ENCODE assay signal across 16 cellular contexts in the genomic region with DNA sequence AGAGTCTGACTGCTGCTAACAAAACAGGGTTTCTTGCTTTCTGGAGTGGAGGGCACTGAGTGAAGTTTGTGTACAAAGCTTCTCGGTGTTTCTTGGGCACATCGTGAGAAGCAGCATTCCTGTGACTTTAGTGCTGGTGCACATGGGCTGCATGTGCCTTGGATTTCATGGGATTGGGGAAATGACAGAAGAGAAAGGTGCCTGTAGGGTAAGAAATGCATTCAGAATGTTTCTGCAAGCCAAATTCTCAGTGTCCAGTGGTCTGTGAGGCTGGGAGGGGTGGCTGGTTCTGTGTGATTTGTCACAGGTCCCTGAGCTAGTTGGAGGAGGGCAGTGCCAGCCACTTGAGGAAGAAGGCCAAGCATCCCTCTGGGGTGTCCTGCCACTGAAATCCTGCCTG.
A peak's percentile ranks its signal among the peaks of the same experiment; 100 is the strongest.
DNase-seq lines count a peak whose midpoint lies in the region; TF ChIP-seq lines count a peak whose summit lies in the region.
"Had no signal": no experiment of that assay in that cellular context is flagged by ENCODE, and none has a peak within 500 bp of the region (broad histone marks: within the 10 kb centered on the region; RNA-seq: fewer than 3 reads in every experiment).

No MANE protein-coding gene starts in this region.

- H3K36me3 Mint-ChIP-seq in progenitor cell of endocrine pancreas (ENCODE audit: insufficient read depth) = no peaks in the 10 kb centered on the region
- H3K36me3 Mint-ChIP-seq: CD8-positive, alpha-beta T cell had no signal

- no peak overlapping the region for H3K27ac ChIP-seq in prostate gland
- H3K27ac ChIP-seq: BLaER1 treated with 17β-estradiol and CSF1 and Interleukin-3, amounts not matched to agents 10 nM and 100 nM; C4-2B had no signal

- no peak overlapping the region for H3K4me3 Mint-ChIP-seq in progenitor cell of endocrine pancreas (ENCODE audit: low read depth)
- H3K4me3 Mint-ChIP-seq: B cell; CD4-positive, alpha-beta T cell; CD8-positive, alpha-beta T cell had no signal

- TF ChIP-seq CTCF in progenitor cell of endocrine pancreas (IDR thresholded peaks at IDR 0.05; ENCODE audit: unreplicated experiment) (no peak), prostate gland (IDR thresholded peaks at IDR 0.05) (no peak)

- H3K4me1 Mint-ChIP-seq in progenitor cell of endocrine pancreas (ENCODE audit: low read depth) = no peaks in the 10 kb centered on the region
- H3K4me1 Mint-ChIP-seq: B cell had no signal

- H3K9me3 ChIP-seq in prostate gland = no peaks in the 10 kb centered on the region
- H3K9me3 ChIP-seq: Caco-2 had no signal

- peak; percentile 11 for DNase-seq in foreskin melanocyte
- DNase-seq in progenitor cell of endocrine pancreas (ENCODE audit: low spot score, unreplicated experiment) = no peak
- DNase-seq in AML-193 (lab: John Stamatoyannopoulos, UW) = no peak
- no peak for DNase-seq in prostate gland (ENCODE audit: low spot score)
- DNase-seq in NCI-H2171 treated with DMSO at 0.1 percent for 48 hours (lab: John Stamatoyannopoulos, UW) = no peak
- DNase-seq: 8988T; ACHN; Caco-2; Calu3; CD4-positive, alpha-beta T cell; CD8-positive, alpha-beta T cell; DMS79 treated with DMSO at 0.1 percent for 48 hours; GF-D8 had no signal

- no peaks in the 10 kb centered on the region for H3K27me3 ChIP-seq in prostate gland (replicated peaks; ENCODE audit: insufficient read depth)
- H3K27me3 ChIP-seq: BLaER1 treated with 17β-estradiol and CSF1 and Interleukin-3, amounts not matched to agents 10 nM and 100 nM had no signal

- intact Hi-C loops in prostate gland (cut with DNase I) = no loop called here

- no peak for TF ChIP-seq POLR2A in prostate gland (IDR thresholded peaks at IDR 0.05)

- no peaks in the 10 kb centered on the region for H3K36me3 ChIP-seq in prostate gland
- H3K36me3 ChIP-seq: BLaER1 treated with 17β-estradiol and CSF1 and Interleukin-3, amounts not matched to agents 10 nM and 100 nM had no signal

- H3K4me3 ChIP-seq in prostate gland = no peak overlapping the region
- H3K4me3 ChIP-seq: BLaER1 treated with 17β-estradiol and CSF1 and Interleukin-3, amounts not matched to agents 10 nM and 100 nM had no signal

- 90% methylated on average over 2 of the region's 2 CpGs for WGBS in prostate gland

- peak overlapping the region; percentile 44 for H3K27ac Mint-ChIP-seq in progenitor cell of endocrine pancreas
- H3K27ac Mint-ChIP-seq: B cell; CD4-positive, alpha-beta T cell; CD8-positive, alpha-beta T cell had no signal

- no peaks in the 10 kb centered on the region for H3K4me1 ChIP-seq in prostate gland (replicated peaks)
- H3K4me1 ChIP-seq: BLaER1 treated with 17β-estradiol and CSF1 and Interleukin-3, amounts not matched to agents 10 nM and 100 nM; Caco-2 had no signal

- peaks cover 4% of the 10 kb centered on the region for H3K9me3 Mint-ChIP-seq in progenitor cell of endocrine pancreas (ENCODE audit: low read depth)
- H3K9me3 Mint-ChIP-seq: CD4-positive, alpha-beta T cell had no signal

- no peaks in the 10 kb centered on the region for H3K27me3 Mint-ChIP-seq in progenitor cell of endocrine pancreas
- H3K27me3 Mint-ChIP-seq: B cell; CD4-positive, alpha-beta T cell had no signal
